23 cellular contexts compared by ENCODE assay signal in genomic region chr5:75067434-75067833, GRCh38. TPM values are rescaled to one million over a fixed set of nuclear protein-coding genes. Genes with fewer than 3 reads are reported as not detected.
DNase-seq lines count a peak whose midpoint lies in the region; ATAC-seq, FAIRE-seq and TF ChIP-seq lines count a peak whose summit lies in the region.
"Had no signal": no experiment of that assay in that cellular context is flagged by ENCODE, and none has a peak within 500 bp of the region (broad histone marks: within the 10 kb centered on the region; RNA-seq: fewer than 3 reads in every experiment).

No MANE protein-coding gene starts in this region.

- TF ChIP-seq CTCF in HepG2 (CRISPR knock-in tag; IDR thresholded peaks at IDR 0.05) (no peak), right lobe of liver (IDR thresholded peaks at IDR 0.05) (no peak)

- H3K4me1 ChIP-seq in HepG2 (ENCODE audit: insufficient read depth, low read length), result no peaks in the 10 kb centered on the region
- no peaks in the 10 kb centered on the region for H3K4me1 ChIP-seq in right lobe of liver
- H3K4me1 ChIP-seq in naive thymus-derived CD4-positive, alpha-beta T cell (ENCODE audit: control insufficient read depth in 2 of 2, insufficient read depth in 2 of 2, low read length in 2 of 2), result peaks cover 0 to 11% of the 10 kb centered on the region in 2 donors
- H3K4me1 ChIP-seq: A549; BLaER1 treated with 17β-estradiol and CSF1 and Interleukin-3, amounts not matched to agents 10 nM and 100 nM; Caco-2 had no signal

- TF ChIP-seq POLR2A in HepG2 (IDR thresholded peaks at IDR 0.05; ENCODE audit: insufficient read depth in 1 of 2, low read depth in 2 of 2, low read length in 2 of 2) (no peak), right lobe of liver (IDR thresholded peaks at IDR 0.05) (no peak)

- no TSS peak for BruUV-seq in HepG2 (replicated peaks; lab: Mats Ljungman, UMichigan)

- in situ Hi-C loops in HepG2 (cut with HindIII; ENCODE audit: extremely low pct_ligation_motif_present, low pct_unique_long_range_greater_than_20kb), result no loop called here

- no peaks in the 10 kb centered on the region for H4K20me1 ChIP-seq in HepG2 (ENCODE audit: insufficient read depth, low read length)
- H4K20me1 ChIP-seq: BLaER1 treated with 17β-estradiol and CSF1 and Interleukin-3, amounts not matched to agents 10 nM and 100 nM had no signal

- WGBS in HepG2 (ENCODE audit: low lambda C conversion rate), result 49% methylated on average over 3 of the region's 3 CpGs
- 87% methylated on average over 3 of the region's 3 CpGs for WGBS in right lobe of liver (ENCODE audit: insufficient coverage, low coverage, low lambda C conversion rate, missing lambda C conversion rate)

- no peaks in the 10 kb centered on the region for H3K27me3 Mint-ChIP-seq in naive thymus-derived CD4-positive, alpha-beta T cell
- H3K27me3 Mint-ChIP-seq: CD4-positive, alpha-beta T cell had no signal

- FAIRE-seq in HepG2 (lab: Jason Lieb, UNC), result no peak
- FAIRE-seq: A549, GM12878, GM12892, GM18507 had no signal

- no peak overlapping the region for H3K4me2 ChIP-seq in HepG2 (ENCODE audit: low read depth, low read length)
- H3K4me2 ChIP-seq: A549; BLaER1 treated with 17β-estradiol and CSF1 and Interleukin-3, amounts not matched to agents 10 nM and 100 nM had no signal

- no peak for ATAC-seq in HepG2
- no peak for ATAC-seq in right lobe of liver
- ATAC-seq in naive thymus-derived CD4-positive, alpha-beta T cell, result no peak
- no peak for ATAC-seq in GM18873 (IDR thresholded peaks at IDR 0.05; ENCODE audit: low FRiP score, unreplicated experiment)
- ATAC-seq in GM21717 (IDR thresholded peaks at IDR 0.05; ENCODE audit: unreplicated experiment), result no peak
- ATAC-seq: A549; CD8-positive, alpha-beta T cell; GM12878 had no signal

- no peaks in the 10 kb centered on the region; a peak in 1 of 5 replicates for H3K27me3 ChIP-seq in HepG2 (ENCODE audit: control insufficient read depth in 1 of 2, insufficient read depth in 2 of 2, low read length in 2 of 2)
- H3K27me3 ChIP-seq in right lobe of liver, result no peaks in the 10 kb centered on the region
- H3K27me3 ChIP-seq in naive thymus-derived CD4-positive, alpha-beta T cell (ENCODE audit: control insufficient read depth in 2 of 2, insufficient read depth in 2 of 2, low read length in 2 of 2), result no peaks in the 10 kb centered on the region
- H3K27me3 ChIP-seq: BLaER1 treated with 17β-estradiol and CSF1 and Interleukin-3, amounts not matched to agents 10 nM and 100 nM had no signal

- no peaks in the 10 kb centered on the region for H3K9me3 ChIP-seq in HepG2 (ENCODE audit: low read length)
- no peaks in the 10 kb centered on the region for H3K9me3 ChIP-seq in right lobe of liver
- H3K9me3 ChIP-seq in naive thymus-derived CD4-positive, alpha-beta T cell (ENCODE audit: control insufficient read depth in 2 of 3, low read length in 3 of 3), result no peaks in the 10 kb centered on the region
- H3K9me3 ChIP-seq: A549, Caco-2 had no signal

- peak overlapping the region in 5 of 9 donors; percentile 4 to 69 (median 26) for H3K27ac Mint-ChIP-seq in naive thymus-derived CD4-positive, alpha-beta T cell
- H3K27ac Mint-ChIP-seq: B cell; CD4-positive, alpha-beta T cell; CD8-positive, alpha-beta T cell had no signal

- POLR2A ChIA-PET in HepG2 (lab: Yijun Ruan, JAX), result no interaction called here
- POLR2A ChIA-PET in naive thymus-derived CD4-positive, alpha-beta T cell (lab: Charles Lee), result interaction anchor here (1.1 kb wide), 1 partner anchor 15 kb away, joined by 4 read pairs; the partner anchor contains the start of gene GCNT4

- DNase-seq in HepG2 (ENCODE audit: low spot score) (no peak), right lobe of liver (no peak)
- DNase-seq in naive thymus-derived CD4-positive, alpha-beta T cell, result no peak
- DNase-seq: AML-193; Caco-2; Calu3; CD4-positive, alpha-beta T cell; CD8-positive, alpha-beta T cell; DMS53; DMS79; DND-41; EL; GDM1 had no signal

- H3K36me3 ChIP-seq in HepG2 (replicated peaks in 1 of 2; ENCODE audit: control insufficient read depth in 1 of 2, insufficient read depth in 2 of 2, low read length in 2 of 2) (no peaks in the 10 kb centered on the region), right lobe of liver (no peaks in the 10 kb centered on the region)
- H3K36me3 ChIP-seq in naive thymus-derived CD4-positive, alpha-beta T cell (ENCODE audit: control insufficient read depth in 2 of 3, insufficient read depth in 3 of 3, low read length in 3 of 3), result no peaks in the 10 kb centered on the region
- H3K36me3 ChIP-seq: BLaER1 treated with 17β-estradiol and CSF1 and Interleukin-3, amounts not matched to agents 10 nM and 100 nM had no signal

- CTCF ChIA-PET in HepG2 (lab: Yijun Ruan, JAX; ENCODE audit: low intra/inter-chr PET ratio, low total read pairs), result no interaction called here
- CTCF ChIA-PET in naive thymus-derived CD4-positive, alpha-beta T cell (lab: Charles Lee), result no interaction called here

- H3K4me3 ChIP-seq in HepG2 (replicated peaks in 1 of 3; ENCODE audit: insufficient read depth in 1 of 3, low read depth in 2 of 3, low read length in 3 of 3), result no peak overlapping the region
- no peak overlapping the region for H3K4me3 ChIP-seq in right lobe of liver
- H3K4me3 ChIP-seq in naive thymus-derived CD4-positive, alpha-beta T cell (ENCODE audit: low read length), result no peak overlapping the region
- H3K4me3 ChIP-seq: A549; BLaER1 treated with 17β-estradiol and CSF1 and Interleukin-3, amounts not matched to agents 10 nM and 100 nM; GM12878 had no signal

- H3K79me2 ChIP-seq in HepG2 (ENCODE audit: insufficient read depth, low read length), result no peaks in the 10 kb centered on the region

- H3K4me3 Mint-ChIP-seq in naive thymus-derived CD4-positive, alpha-beta T cell, result peak overlapping the region in 2 of 10 donors; percentile 22 to 58
- H3K4me3 Mint-ChIP-seq: B cell; CD4-positive, alpha-beta T cell; CD8-positive, alpha-beta T cell had no signal

- H3K9ac ChIP-seq in HepG2 (ENCODE audit: insufficient read depth, low read depth, low read length), result no peak overlapping the region
- H3K9ac ChIP-seq: BLaER1 treated with 17β-estradiol and CSF1 and Interleukin-3, amounts not matched to agents 10 nM and 100 nM had no signal

- peaks cover 5 to 54% (median 37%) of the 10 kb centered on the region in 7 donors for H3K4me1 Mint-ChIP-seq in naive thymus-derived CD4-positive, alpha-beta T cell
- H3K4me1 Mint-ChIP-seq: B cell had no signal

- intact Hi-C loops in HepG2 (cut with micrococcal nuclease; ENCODE audit: unreplicated experiment) (no loop called here), right lobe of liver (cut with DNase I) (no loop called here)
- intact Hi-C loops in naive thymus-derived CD4-positive, alpha-beta T cell (cut with micrococcal nuclease), result loop anchor here in 1 of 2 donors (2.0 kb wide), 1 partner anchor 15 kb away; the partner anchor contains the start of gene GCNT4

- H3K9me3 Mint-ChIP-seq in naive thymus-derived CD4-positive, alpha-beta T cell, result peaks cover 0 to 5% (median 0%) of the 10 kb centered on the region in 11 donors
- H3K9me3 Mint-ChIP-seq: CD4-positive, alpha-beta T cell; CD8-positive, alpha-beta T cell had no signal

- TF ChIP-seq EP300 in HepG2 (IDR thresholded peaks at IDR 0.05; ENCODE audit: low read depth in 2 of 2, low read length in 2 of 2) (no peak), HepG2 (CRISPR knock-in tag; IDR thresholded peaks at IDR 0.05; ENCODE audit: borderline replicate concordance) (no peak)

- H2AFZ ChIP-seq in HepG2 (ENCODE audit: low read length), result no peak overlapping the region

- H3K36me3 Mint-ChIP-seq in naive thymus-derived CD4-positive, alpha-beta T cell, result peaks cover 0 to 5% (median under 1%) of the 10 kb centered on the region in 5 donors
- H3K36me3 Mint-ChIP-seq: CD8-positive, alpha-beta T cell had no signal

- H3K27ac ChIP-seq in HepG2 (ENCODE audit: extremely low read length, insufficient read depth, low read length), result no peak overlapping the region
- no peak overlapping the region for H3K27ac ChIP-seq in right lobe of liver
- no peak overlapping the region for H3K27ac ChIP-seq in naive thymus-derived CD4-positive, alpha-beta T cell (ENCODE audit: low read depth, low read length)
- H3K27ac ChIP-seq: 22Rv1; A549; BLaER1 treated with 17β-estradiol and CSF1 and Interleukin-3, amounts not matched to agents 10 nM and 100 nM; C4-2B had no signal

- no peak for TF ChIP-seq RAD21 in HepG2 (CRISPR knock-in tag; IDR thresholded peaks at IDR 0.05)

TF ChIP-seq in HepG2, 621 proteins besides CTCF, POLR2A, EP300 and RAD21 (continues in another document):
- TF ChIP-seq RAD51 (IDR thresholded peaks at IDR 0.05; ENCODE audit: borderline replicate concordance) (peak; percentile 59; the same call in 1 of the 2 replicates), SIX1 (CRISPR knock-in tag; IDR thresholded peaks at IDR 0.05; ENCODE audit: borderline replicate concordance) (no peak)

RNA-seq across cellular contexts. Expression of gene GCNT4, which starts 15.1 kb away (rescaled TPM):
- 0.22 and 0.27 TPM in 2 replicates for total RNA-seq in HepG2 (2016; rRNA removed; fragmentation: Illumina TruSeq; extraction: Trizol)
- total RNA-seq in HepG2 (2016; cell fraction: cytosol; rRNA removed; fragmentation: Illumina TruSeq; extraction: Trizol; ENCODE audit: low read depth), result 0.10 TPM in 1 of 2 replicates, not detected in the other
- total RNA-seq in HepG2 (2016; cell fraction: insoluble cytoplasmic fraction; rRNA removed; fragmentation: Illumina TruSeq; extraction: Trizol), result 0.18 and 0.26 TPM in 2 replicates
- total RNA-seq in HepG2 (2016; cell fraction: membrane; rRNA removed; fragmentation: Illumina TruSeq; extraction: Trizol), result 0.17 and 0.25 TPM in 2 replicates
- total RNA-seq in HepG2 (2016; cell fraction: nucleus; rRNA removed; fragmentation: Illumina TruSeq; extraction: Trizol), result 0.19 and 0.50 TPM in 2 replicates
- polyA plus RNA-seq in HepG2 (2011; rRNA removed), result 0.26 and 0.38 TPM in 2 replicates
- polyA plus RNA-seq in HepG2 (2011; cell fraction: cytosol; rRNA removed), result 0.11 and 0.26 TPM in 2 replicates
- polyA plus RNA-seq in HepG2 (2011; cell fraction: nucleus; rRNA removed), result 0.16 and 0.28 TPM in 2 replicates
- polyA plus RNA-seq in HepG2 (2012), result 0.17 and 0.43 TPM in 2 replicates
- 0.01 and 0.02 TPM in 2 replicates for polyA plus RNA-seq in HepG2 (2016; cell fraction: cytosol; fragmentation: Illumina TruSeq; extraction: Trizol; ENCODE audit: low read depth)
- 0.12 and 0.17 TPM in 2 replicates for polyA plus RNA-seq in HepG2 (2016; cell fraction: insoluble cytoplasmic fraction; fragmentation: Illumina TruSeq; extraction: Trizol; ENCODE audit: low read depth)
- polyA plus RNA-seq in HepG2 (2016; cell fraction: membrane; fragmentation: Illumina TruSeq; extraction: Trizol; ENCODE audit: low read depth), result 0.05 and 0.13 TPM in 2 replicates
- 0.21 and 0.28 TPM in 2 replicates for polyA plus RNA-seq in HepG2 (2016; cell fraction: nucleus; fragmentation: Illumina TruSeq; extraction: Trizol; ENCODE audit: insufficient read depth, low read depth)
- polyA minus RNA-seq in HepG2 (2011; rRNA and poly(A)+ RNA removed; ENCODE audit: low replicate concordance), result 0.02 and 0.26 TPM in 2 replicates
- 0.59 and 0.62 TPM in 2 replicates for polyA minus RNA-seq in HepG2 (2011; cell fraction: cytosol; rRNA and poly(A)+ RNA removed)
- 0.90 and 0.99 TPM in 2 replicates for polyA minus RNA-seq in HepG2 (2011; cell fraction: nucleus; rRNA and poly(A)+ RNA removed)
- 1 to 10 TPM in 3 of 6 experiments, under 1 TPM in 3; 0.35 to 2.0 (median 0.96) TPM for total RNA-seq in right lobe of liver
- 10 to 100 TPM in 2 of 5 experiments, 1 to 10 TPM in 3; 1.9 to 36.4 (median 6.9) TPM for total RNA-seq in naive thymus-derived CD4-positive, alpha-beta T cell
- 1 to 10 TPM; 2.3 to 2.9 TPM for polyA plus RNA-seq in naive thymus-derived CD4-positive, alpha-beta T cell
- total RNA-seq: B cell had no signal
